In the genomic region with DNA sequence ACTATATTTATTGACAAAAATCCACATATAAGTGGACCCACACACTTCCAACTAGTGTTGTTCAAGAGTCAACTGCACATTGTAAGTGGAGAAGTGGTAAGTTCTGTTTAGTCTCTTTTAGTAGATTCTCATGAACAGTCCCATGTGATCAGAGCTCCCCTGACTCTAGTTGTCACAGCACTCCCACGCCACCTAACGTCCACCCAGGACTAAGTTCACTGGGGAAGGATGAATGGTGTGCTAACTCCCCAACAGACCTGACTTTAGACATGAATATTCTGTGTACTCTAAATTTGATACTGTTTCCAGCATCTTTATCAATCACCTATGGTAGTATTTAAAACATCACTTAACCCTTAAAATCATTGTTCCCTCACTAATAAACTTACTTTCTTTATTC, we compare ENCODE assay signal across 1 cellular context.
TF ChIP-seq lines count a peak whose summit lies in the region.

No MANE protein-coding gene starts in this region.

TF ChIP-seq in K562, 482 proteins besides CTCF, POLR2A, EP300 and RAD21:
- TF ChIP-seq E2F1 (CRISPR knock-in tag; IDR thresholded peaks at IDR 0.05) (no peak), FOXA1 (IDR thresholded peaks at IDR 0.05; ENCODE audit: borderline replicate concordance) (no peak), ADNP (tag; IDR thresholded peaks at IDR 0.05) (no peak), HOMEZ (CRISPR knock-in tag; IDR thresholded peaks at IDR 0.05) (no peak), HDAC1 (IDR thresholded peaks at IDR 0.05) (no peak), ZFX (CRISPR knock-in tag; IDR thresholded peaks at IDR 0.05) (no peak), RBM34 (IDR thresholded peaks at IDR 0.05; ENCODE audit: borderline replicate concordance, insufficient read depth, low read length) (no peak), SAFB (IDR thresholded peaks at IDR 0.05; ENCODE audit: borderline replicate concordance, low read depth, low read length) (no peak), STAG1 (CRISPR knock-in tag; IDR thresholded peaks at IDR 0.05; ENCODE audit: borderline replicate concordance) (no peak), E2F3 (CRISPR knock-in tag; IDR thresholded peaks at IDR 0.05) (no peak), ZNF584 (CRISPR knock-in tag; IDR thresholded peaks at IDR 0.05; ENCODE audit: low read depth) (no peak), ZNF436 (CRISPR knock-in tag; IDR thresholded peaks at IDR 0.05) (no peak), PATZ1 (CRISPR knock-in tag; IDR thresholded peaks at IDR 0.05; ENCODE audit: borderline replicate concordance) (no peak), SIN3B (IDR thresholded peaks at IDR 0.05; ENCODE audit: low read depth) (no peak), EP400 (IDR thresholded peaks at IDR 0.05) (no peak), HDGF (IDR thresholded peaks at IDR 0.05) (no peak)
- TF ChIP-seq, protein P1, sequence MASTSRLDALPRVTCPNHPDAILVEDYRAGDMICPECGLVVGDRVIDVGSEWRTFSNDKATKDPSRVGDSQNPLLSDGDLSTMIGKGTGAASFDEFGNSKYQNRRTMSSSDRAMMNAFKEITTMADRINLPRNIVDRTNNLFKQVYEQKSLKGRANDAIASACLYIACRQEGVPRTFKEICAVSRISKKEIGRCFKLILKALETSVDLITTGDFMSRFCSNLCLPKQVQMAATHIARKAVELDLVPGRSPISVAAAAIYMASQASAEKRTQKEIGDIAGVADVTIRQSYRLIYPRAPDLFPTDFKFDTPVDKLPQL (IDR thresholded peaks at IDR 0.05; ENCODE audit: extremely low read depth, insufficient read length), result no peak
- TF ChIP-seq, protein P2, sequence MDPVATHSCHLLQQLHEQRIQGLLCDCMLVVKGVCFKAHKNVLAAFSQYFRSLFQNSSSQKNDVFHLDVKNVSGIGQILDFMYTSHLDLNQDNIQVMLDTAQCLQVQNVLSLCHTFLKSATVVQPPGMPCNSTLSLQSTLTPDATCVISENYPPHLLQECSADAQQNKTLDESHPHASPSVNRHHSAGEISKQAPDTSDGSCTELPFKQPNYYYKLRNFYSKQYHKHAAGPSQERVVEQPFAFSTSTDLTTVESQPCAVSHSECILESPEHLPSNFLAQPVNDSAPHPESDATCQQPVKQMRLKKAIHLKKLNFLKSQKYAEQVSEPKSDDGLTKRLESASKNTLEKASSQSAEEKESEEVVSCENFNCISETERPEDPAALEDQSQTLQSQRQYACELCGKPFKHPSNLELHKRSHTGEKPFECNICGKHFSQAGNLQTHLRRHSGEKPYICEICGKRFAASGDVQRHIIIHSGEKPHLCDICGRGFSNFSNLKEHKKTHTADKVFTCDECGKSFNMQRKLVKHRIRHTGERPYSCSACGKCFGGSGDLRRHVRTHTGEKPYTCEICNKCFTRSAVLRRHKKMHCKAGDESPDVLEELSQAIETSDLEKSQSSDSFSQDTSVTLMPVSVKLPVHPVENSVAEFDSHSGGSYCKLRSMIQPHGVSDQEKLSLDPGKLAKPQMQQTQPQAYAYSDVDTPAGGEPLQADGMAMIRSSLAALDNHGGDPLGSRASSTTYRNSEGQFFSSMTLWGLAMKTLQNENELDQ (CRISPR knock-in tag; IDR thresholded peaks at IDR 0.05; ENCODE audit: borderline replicate concordance), result no peak
